ENCODE assay signal across 11 cellular contexts in genomic region chr7:117399820-117400422, GRCh38. TPM values are rescaled to one million over a fixed set of nuclear protein-coding genes. Genes with fewer than 3 reads are reported as not detected.
DNase-seq lines count a peak whose midpoint lies in the region; ATAC-seq and TF ChIP-seq lines count a peak whose summit lies in the region.
"Had no signal": no experiment of that assay in that cellular context is flagged by ENCODE, and none has a peak within 500 bp of the region (broad histone marks: within the 10 kb centered on the region; RNA-seq: fewer than 3 reads in every experiment).

No MANE protein-coding gene starts in this region.

- H3K4me3 ChIP-seq in astrocyte of the cerebellum (ENCODE audit: low read depth, low read length) (no peak overlapping the region), lower lobe of right lung (no peak overlapping the region)

- ATAC-seq in lower lobe of right lung: no peak
- ATAC-seq: esophagus mucosa had no signal

- intact Hi-C loops in lower lobe of right lung (cut with DNase I): no loop called here

- no peaks in the 10 kb centered on the region for H3K4me1 ChIP-seq in lower lobe of right lung

- H3K27ac ChIP-seq in lower lobe of right lung: no peak overlapping the region

- in situ Hi-C loops in astrocyte of the cerebellum (cut with HindIII; ENCODE audit: low sequenced_read_pairs): no loop called here

- no peaks in the 10 kb centered on the region for H3K27me3 ChIP-seq in lower lobe of right lung (ENCODE audit: low read depth)

- TF ChIP-seq CTCF in astrocyte of the cerebellum (IDR thresholded peaks at IDR 0.05; ENCODE audit: low read depth, low read length, missing control alignments): peak; percentile 2
- TF ChIP-seq CTCF in lower lobe of right lung (IDR thresholded peaks at IDR 0.05): peak; percentile 36

- H3K9me3 ChIP-seq in lower lobe of right lung: no peaks in the 10 kb centered on the region

- DNase-seq in DMS114 treated with DMSO at 0.1 percent for 48 hours (lab: John Stamatoyannopoulos, UW; ENCODE audit: unreplicated experiment) (peak; percentile 9), HT-29 (ENCODE audit: low spot score) (peak; percentile 51), astrocyte of the cerebellum (ENCODE audit: low read depth) (no peak), lower lobe of right lung (no peak), HuH-7.5 (ENCODE audit: low spot score) (no peak), KG1 (lab: John Stamatoyannopoulos, UW) (no peak), hypothalamus (lab: John Stamatoyannopoulos, UW) (no peak), cerebellar nuclear complex (lab: John Stamatoyannopoulos, UW) (no peak)

- H3K36me3 ChIP-seq in lower lobe of right lung: no peaks in the 10 kb centered on the region

RNA-seq across cellular contexts. Expression of gene ASZ1, which starts 27.4 kb away (rescaled TPM):
- not detected in 2 replicates for total RNA-seq in HT-29 (2014; rRNA removed; shearing (Covaris generic))
- total RNA-seq in lower lobe of right lung: not detected
- total RNA-seq: activated CD8-positive, alpha-beta memory T cell treated with anti-CD3 and anti-CD28 coated beads for 36 hours; esophagus mucosa; M059J had no signal

Comparison
In these comparisons a context has a peak if more than half of its experiments do, and no peak if none do; other contexts are left out.
1. DNase-seq: peak in DMS114 treated with DMSO at 0.1 percent for 48 hours (single experiment) and HT-29 (single experiment); none in astrocyte of the cerebellum (single experiment), lower lobe of right lung (single experiment), HuH-7.5 (single experiment), KG1 (single experiment), hypothalamus (0 of 51) and cerebellar nuclear complex (0 of 2).